ENCODE assay signal across 22 cellular contexts in genomic region chr3:124352143-124352528, GRCh38.
A peak's percentile ranks its signal among the peaks of the same experiment; 100 is the strongest.
DNase-seq lines count a peak whose midpoint lies in the region; FAIRE-seq and TF ChIP-seq lines count a peak whose summit lies in the region.
"Had no signal": no experiment of that assay in that cellular context is flagged by ENCODE, and none has a peak within 500 bp of the region (broad histone marks: within the 10 kb centered on the region; RNA-seq: fewer than 3 reads in every experiment).

No MANE protein-coding gene starts in this region.

- H3K27me3 Mint-ChIP-seq in Caco-2 (ENCODE audit: insufficient read depth, unreplicated experiment) (no peaks in the 10 kb centered on the region), endothelial cell (ENCODE audit: unreplicated experiment) (peaks cover 3% of the 10 kb centered on the region)
- H3K27me3 Mint-ChIP-seq: IgD-negative memory B cell had no signal

- H3K9me3 ChIP-seq in Caco-2: no peaks in the 10 kb centered on the region; the same call in 1 of the 2 replicates
- H3K9me3 ChIP-seq: MG63, thoracic aorta had no signal

- CTCF ChIA-PET in Caco-2 (lab: Charles Lee): interaction anchor here (0.5 to 2.0 kb wide), 11 partner anchors 11 to 377 kb away, joined by 3 to 25 read pairs (median 7); partner anchors contain the start of gene KALRN
- CTCF ChIA-PET in GM10248 (lab: Yijun Ruan, JAX): interaction anchor here (1.0 to 8.9 kb wide), 14 partner anchors 8 to 214 kb away, joined by 3 to 110 read pairs (median 5); no protein-coding TSS in a partner anchor

- H3K4me3 ChIP-seq in Caco-2 (ENCODE audit: low read depth, low read length): no peak overlapping the region
- H3K4me3 ChIP-seq: MG63, thoracic aorta had no signal

- H3K36me3 Mint-ChIP-seq in Caco-2 (ENCODE audit: insufficient read depth, unreplicated experiment) (no peaks in the 10 kb centered on the region), endothelial cell (ENCODE audit: low read depth, unreplicated experiment) (peaks cover 24% of the 10 kb centered on the region)
- H3K36me3 Mint-ChIP-seq: activated CD4-positive, alpha-beta memory T cell treated with anti-CD3 and anti-CD28 coated beads for 36 hours; CD14-positive monocyte; IgD-negative memory B cell; stimulated activated effector memory CD8-positive, alpha-beta T cell treated with anti-CD3 and anti-CD28 coated beads, Interleukin-12 subunit alpha, Interleukin-12 subunit beta, amount 100 ng/mL, for 72 hours had no signal

- H3K27me3 ChIP-seq in Caco-2 (replicated peaks; ENCODE audit: control insufficient read depth, insufficient read depth, low read length): no peaks in the 10 kb centered on the region

- H3K9me3 Mint-ChIP-seq in Caco-2 (ENCODE audit: unreplicated experiment) (peaks cover 10% of the 10 kb centered on the region), endothelial cell (ENCODE audit: unreplicated experiment) (no peaks in the 10 kb centered on the region)
- H3K9me3 Mint-ChIP-seq: activated CD4-positive, alpha-beta memory T cell treated with anti-CD3 and anti-CD28 coated beads for 36 hours; CD14-positive monocyte; T-helper 1 cell treated with Interleukin-12 subunit alpha and Interleukin-12 subunit beta and Interleukin-4 antibody, amounts not matched to agents 30 μg/mL and 1 μg/mL, for 36 hours had no signal

- no peak for FAIRE-seq in GM12892 (lab: Jason Lieb, UNC)

- TF ChIP-seq CTCF in Caco-2 (IDR thresholded peaks at IDR 0.05; ENCODE audit: insufficient read depth in 1 of 2, low read depth in 1 of 2, low read length in 1 of 2, severe bottlenecking in 1 of 2, unreplicated experiment in 1 of 2): no peak
- TF ChIP-seq CTCF in endothelial cell (IDR thresholded peaks at IDR 0.05; ENCODE audit: unreplicated experiment): no peak
- TF ChIP-seq CTCF in GM10248 (IDR thresholded peaks at IDR 0.05; ENCODE audit: control extremely low read depth, extremely low read depth, low read depth, missing control alignments): no peak

- POLR2A ChIA-PET in Caco-2 (lab: Charles Lee): no interaction called here
- POLR2A ChIA-PET in GM10248 (lab: Yijun Ruan, JAX): no interaction called here

- H3K4me3 Mint-ChIP-seq in Caco-2 (ENCODE audit: unreplicated experiment) (no peak overlapping the region), endothelial cell (ENCODE audit: unreplicated experiment) (no peak overlapping the region)
- H3K4me3 Mint-ChIP-seq: activated CD4-positive, alpha-beta memory T cell treated with anti-CD3 and anti-CD28 coated beads for 36 hours; CD14-positive monocyte; central memory CD8-positive, alpha-beta T cell; IgD-negative memory B cell; stimulated activated effector memory CD8-positive, alpha-beta T cell treated with anti-CD3 and anti-CD28 coated beads, Interleukin-12 subunit alpha, Interleukin-12 subunit beta, amount 100 ng/mL, for 72 hours; T-helper 1 cell treated with Interleukin-12 subunit alpha and Interleukin-12 subunit beta and Interleukin-4 antibody, amounts not matched to agents 30 μg/mL and 1 μg/mL, for 36 hours had no signal

- intact Hi-C loops in Caco-2 (cut with micrococcal nuclease; ENCODE audit: unreplicated experiment): loop anchor here (5.0 kb wide), 1 partner anchor 50 kb away; no protein-coding TSS in a partner anchor

- no peak for TF ChIP-seq POLR2A in GM12892 (IDR thresholded peaks at IDR 0.05; ENCODE audit: low read depth, low read length)

- H3K4me1 ChIP-seq in Caco-2: peaks cover 19% of the 10 kb centered on the region

- DNase-seq in Caco-2 (no peak), NCI-H1092 treated with DMSO at 0.1 percent for 48 hours (lab: John Stamatoyannopoulos, UW) (peak; percentile 63), NCI-H748 (lab: John Stamatoyannopoulos, UW; ENCODE audit: unreplicated experiment) (peak; percentile 50), endothelial cell (ENCODE audit: low spot score) (no peak), GM10248 (ENCODE audit: extremely low spot score) (no peak), mesenteric fat pad (ENCODE audit: low spot score) (no peak), germinal center (ENCODE audit: low spot score) (no peak), GM12892 (ENCODE audit: insufficient read length) (no peak)
- DNase-seq: activated CD4-positive, alpha-beta memory T cell treated with anti-CD3 and anti-CD28 coated beads for 36 hours; activated naive CD4-positive, alpha-beta T cell; activated T-cell treated with anti-CD3 and anti-CD28 coated beads, Interleukin-2, amount 50 U/mL, for 1 hour; effector CD8-positive, alpha-beta T cell; left ventricle myocardium superior; right cardiac atrium; stimulated activated CD4-positive, alpha-beta T cell treated with anti-CD3 and anti-CD28 coated beads, Interleukin-15, amount 100 ng/mL, for 24 hours had no signal

- H3K4me1 Mint-ChIP-seq in Caco-2 (ENCODE audit: low read depth, unreplicated experiment): peaks cover 24% of the 10 kb centered on the region
- H3K4me1 Mint-ChIP-seq in endothelial cell (ENCODE audit: unreplicated experiment): no peaks in the 10 kb centered on the region
- H3K4me1 Mint-ChIP-seq: CD14-positive monocyte; central memory CD8-positive, alpha-beta T cell; IgD-negative memory B cell; stimulated activated effector memory CD8-positive, alpha-beta T cell treated with anti-CD3 and anti-CD28 coated beads, Interleukin-12 subunit alpha, Interleukin-12 subunit beta, amount 100 ng/mL, for 72 hours had no signal

- peak overlapping the region; percentile 50 for H3K27ac Mint-ChIP-seq in Caco-2 (ENCODE audit: unreplicated experiment)
- peak overlapping the region; percentile 28 for H3K27ac Mint-ChIP-seq in endothelial cell (ENCODE audit: unreplicated experiment)
- H3K27ac Mint-ChIP-seq: activated CD4-positive, alpha-beta memory T cell treated with anti-CD3 and anti-CD28 coated beads for 36 hours; CD14-positive monocyte; stimulated activated effector memory CD8-positive, alpha-beta T cell treated with anti-CD3 and anti-CD28 coated beads, Interleukin-12 subunit alpha, Interleukin-12 subunit beta, amount 100 ng/mL, for 72 hours; T-helper 1 cell treated with Interleukin-12 subunit alpha and Interleukin-12 subunit beta and Interleukin-4 antibody, amounts not matched to agents 30 μg/mL and 1 μg/mL, for 36 hours had no signal

- no TSS peak for BruUV-seq in Caco-2 (replicated peaks; lab: Mats Ljungman, UMichigan)

- no peaks in the 10 kb centered on the region for H3K36me3 ChIP-seq in Caco-2 (ENCODE audit: control insufficient read depth, insufficient read depth, low read length)
- H3K36me3 ChIP-seq: MG63 had no signal

Comparison
In these comparisons a context has a peak if more than half of its experiments do, and no peak if none do; other contexts are left out.
1. DNase-seq: peak in NCI-H1092 treated with DMSO at 0.1 percent for 48 hours (single experiment) and NCI-H748 (single experiment); none in Caco-2 (0 of 2), endothelial cell (single experiment), GM10248 (single experiment), mesenteric fat pad (single experiment), germinal center (single experiment) and GM12892 (single experiment).